ENCODE assay signal across 8 cellular contexts in genomic region chr10:97427571-97428179, GRCh38. TPM values are rescaled to one million over a fixed set of nuclear protein-coding genes. Genes with fewer than 3 reads are reported as not detected.
A peak's percentile ranks its signal among the peaks of the same experiment; 100 is the strongest.
DNase-seq lines count a peak whose midpoint lies in the region; ATAC-seq and TF ChIP-seq lines count a peak whose summit lies in the region.

No MANE protein-coding gene starts in this region.

- DNase-seq in HT1080 (ENCODE audit: low read depth), result peak; percentile 28
- peak; percentile 78 for DNase-seq in activated CD4-positive, alpha-beta memory T cell treated with anti-CD3 and anti-CD28 coated beads for 36 hours
- peak; percentile 43 for DNase-seq in glutamatergic neuron
- DNase-seq in prostate gland (ENCODE audit: low spot score), result peak; percentile 52
- no peak for DNase-seq in effector CD4-positive, alpha-beta T cell

- peaks cover 43% of the 10 kb centered on the region for H3K4me1 Mint-ChIP-seq in activated CD4-positive, alpha-beta memory T cell treated with anti-CD3 and anti-CD28 coated beads for 36 hours (ENCODE audit: low read depth)
- H3K4me1 Mint-ChIP-seq in glutamatergic neuron (ENCODE audit: low read depth, unreplicated experiment), result peaks cover 14% of the 10 kb centered on the region

- peaks cover 59% of the 10 kb centered on the region for H3K36me3 Mint-ChIP-seq in activated CD4-positive, alpha-beta memory T cell treated with anti-CD3 and anti-CD28 coated beads for 36 hours
- no peaks in the 10 kb centered on the region for H3K36me3 Mint-ChIP-seq in glutamatergic neuron (ENCODE audit: unreplicated experiment)

- CTCF ChIA-PET in activated CD4-positive, alpha-beta memory T cell treated with anti-CD3 and anti-CD28 coated beads for 36 hours (lab: Charles Lee), result interaction anchor here (1.3 to 3.5 kb wide), 6 partner anchors 9 to 27 kb away, joined by 5 to 35 read pairs (median 16); partner anchors contain the start of gene RRP12

- peaks cover 2% of the 10 kb centered on the region for H3K27me3 Mint-ChIP-seq in activated CD4-positive, alpha-beta memory T cell treated with anti-CD3 and anti-CD28 coated beads for 36 hours
- H3K27me3 Mint-ChIP-seq in glutamatergic neuron (ENCODE audit: unreplicated experiment), result peaks cover 4% of the 10 kb centered on the region

- whole genome bisulfite sequencing in prostate gland, result 9% methylated on average over 9 of the region's 9 CpGs

- no peak for TF ChIP-seq CTCF in glutamatergic neuron (IDR thresholded peaks at IDR 0.05; ENCODE audit: partially characterized antibody, unreplicated experiment)
- no peak for TF ChIP-seq CTCF in prostate gland (IDR thresholded peaks at IDR 0.05)

- H3K4me2 ChIP-seq in BLaER1, result peak overlapping the region; percentile 96

- H3K9ac ChIP-seq in BLaER1, result peak overlapping the region; percentile 95

- intact Hi-C loops in activated CD4-positive, alpha-beta memory T cell treated with anti-CD3 and anti-CD28 coated beads for 36 hours (cut with micrococcal nuclease), result loop anchor here (1.0 to 10.0 kb wide), 5 partner anchors 17 to 593 kb away; partner anchors contain the start of genes LCOR, MMS19, PI4K2A and UBTD1
- intact Hi-C loops in prostate gland (cut with DNase I), result no loop called here

- ATAC-seq in HG02981 (IDR thresholded peaks at IDR 0.05; ENCODE audit: unreplicated experiment) (no peak), HG02870 (IDR thresholded peaks at IDR 0.05; ENCODE audit: unreplicated experiment) (no peak)

- POLR2A ChIA-PET in activated CD4-positive, alpha-beta memory T cell treated with anti-CD3 and anti-CD28 coated beads for 36 hours (lab: Charles Lee), result interaction anchor here (0.8 to 10.2 kb wide), 9 partner anchors 9 to 107 kb away, joined by 3 to 326 read pairs (median 10); partner anchors contain the start of gene RRP12

- H3K27me3 ChIP-seq in BLaER1 (no peaks in the 10 kb centered on the region), prostate gland (replicated peaks; ENCODE audit: insufficient read depth) (no peaks in the 10 kb centered on the region)

- peaks cover 49% of the 10 kb centered on the region for H3K36me3 ChIP-seq in BLaER1
- H3K36me3 ChIP-seq in prostate gland, result peaks cover 0 to 6% of the 10 kb centered on the region in 2 donors

- peaks cover 2% of the 10 kb centered on the region for H3K9me3 Mint-ChIP-seq in activated CD4-positive, alpha-beta memory T cell treated with anti-CD3 and anti-CD28 coated beads for 36 hours
- H3K9me3 Mint-ChIP-seq in glutamatergic neuron (ENCODE audit: unreplicated experiment), result peaks cover 8% of the 10 kb centered on the region

- H3K27ac ChIP-seq in BLaER1 (peak overlapping the region; percentile 88), prostate gland (peak overlapping the region; percentile 83 to 89)

- H3K4me3 Mint-ChIP-seq in activated CD4-positive, alpha-beta memory T cell treated with anti-CD3 and anti-CD28 coated beads for 36 hours, result peak overlapping the region; percentile 93
- peak overlapping the region; percentile 96 for H3K4me3 Mint-ChIP-seq in glutamatergic neuron (ENCODE audit: unreplicated experiment)

- peak overlapping the region; percentile 91 for H3K4me3 ChIP-seq in BLaER1
- H3K4me3 ChIP-seq in prostate gland, result peak overlapping the region; percentile 56 to 64

- H3K4me1 ChIP-seq in BLaER1 (peaks cover 57% of the 10 kb centered on the region), prostate gland (replicated peaks) (peaks cover 9% of the 10 kb centered on the region)

- peak; percentile 7 for TF ChIP-seq POLR2A in prostate gland (IDR thresholded peaks at IDR 0.05)

- peak overlapping the region; percentile 98 for H3K27ac Mint-ChIP-seq in activated CD4-positive, alpha-beta memory T cell treated with anti-CD3 and anti-CD28 coated beads for 36 hours
- peak overlapping the region; percentile 98 for H3K27ac Mint-ChIP-seq in glutamatergic neuron (ENCODE audit: unreplicated experiment)

- peaks cover 51% of the 10 kb centered on the region for H4K20me1 ChIP-seq in BLaER1

- no peaks in the 10 kb centered on the region for H3K9me3 ChIP-seq in BLaER1
- H3K9me3 ChIP-seq in prostate gland, result no peaks in the 10 kb centered on the region

RNA-seq across cellular contexts. Expression of gene PGAM1, which starts 1.7 kb away (rescaled TPM):
- total RNA-seq in HT1080 (2014; rRNA removed; shearing (Covaris generic)), result 1,002 and 1,071 TPM in 2 replicates
- polyA plus RNA-seq in HT1080 (2015; cell fraction: cytosol; rRNA removed), result 1,049 and 1,085 TPM in 2 replicates
- 613 and 709 TPM in 2 replicates for polyA plus RNA-seq in HT1080 (2015; cell fraction: nucleus; rRNA removed)
- 1,000 to 10,000 TPM; 1,430 to 1,457 TPM for total RNA-seq in activated CD4-positive, alpha-beta memory T cell treated with anti-CD3 and anti-CD28 coated beads for 36 hours
- total RNA-seq in glutamatergic neuron (ENCODE audit: unreplicated experiment), result 374 TPM
- total RNA-seq in prostate gland, result 100 to 1,000 TPM; 198 to 277 TPM

RNA-seq across cellular contexts. Expression of gene EXOSC1, which starts 18.1 kb away (rescaled TPM):
- total RNA-seq in HT1080 (2014; rRNA removed; shearing (Covaris generic)), result 73.4 and 78.3 TPM in 2 replicates
- polyA plus RNA-seq in HT1080 (2015; cell fraction: cytosol; rRNA removed), result 46.7 and 47.2 TPM in 2 replicates
- polyA plus RNA-seq in HT1080 (2015; cell fraction: nucleus; rRNA removed), result 38.7 and 39.2 TPM in 2 replicates
- total RNA-seq in activated CD4-positive, alpha-beta memory T cell treated with anti-CD3 and anti-CD28 coated beads for 36 hours, result 10 to 100 TPM; 69.0 to 75.1 TPM
- total RNA-seq in glutamatergic neuron (ENCODE audit: unreplicated experiment) (27.1 TPM), prostate gland (10 to 100 TPM; 21.8 to 30.8 TPM)

RNA-seq across cellular contexts. Expression of gene ZDHHC16, which starts 18.3 kb away (rescaled TPM):
- 70.6 and 82.0 TPM in 2 replicates for total RNA-seq in HT1080 (2014; rRNA removed; shearing (Covaris generic))
- 48.4 and 52.3 TPM in 2 replicates for polyA plus RNA-seq in HT1080 (2015; cell fraction: cytosol; rRNA removed)
- 35.6 and 37.4 TPM in 2 replicates for polyA plus RNA-seq in HT1080 (2015; cell fraction: nucleus; rRNA removed)
- 10 to 100 TPM; 42.5 to 43.6 TPM for total RNA-seq in activated CD4-positive, alpha-beta memory T cell treated with anti-CD3 and anti-CD28 coated beads for 36 hours
- total RNA-seq in glutamatergic neuron (ENCODE audit: unreplicated experiment) (61.5 TPM), prostate gland (10 to 100 TPM; 30.8 to 42.4 TPM)

RNA-seq across cellular contexts. Expression of gene RRP12, which starts 26.5 kb away (rescaled TPM):
- 68.6 and 75.5 TPM in 2 replicates for total RNA-seq in HT1080 (2014; rRNA removed; shearing (Covaris generic))
- 27.9 and 31.2 TPM in 2 replicates for polyA plus RNA-seq in HT1080 (2015; cell fraction: cytosol; rRNA removed)
- 114 and 115 TPM in 2 replicates for polyA plus RNA-seq in HT1080 (2015; cell fraction: nucleus; rRNA removed)
- 10 to 100 TPM; 40.4 to 41.8 TPM for total RNA-seq in activated CD4-positive, alpha-beta memory T cell treated with anti-CD3 and anti-CD28 coated beads for 36 hours
- 26.8 TPM for total RNA-seq in glutamatergic neuron (ENCODE audit: unreplicated experiment)
- 10 to 100 TPM; 14.9 to 38.6 TPM for total RNA-seq in prostate gland
